1 cellular context compared by ENCODE assay signal in genomic region chr16:17515421-17516210, GRCh38.
TF ChIP-seq lines count a peak whose summit lies in the region.

No MANE protein-coding gene starts in this region.

TF ChIP-seq in H1, 55 proteins besides CTCF, POLR2A, EP300 and RAD21 (continued from another document):
- TF ChIP-seq RBBP5 (IDR thresholded peaks at IDR 0.05; ENCODE audit: borderline replicate concordance, low read depth, low read length), result no peak
- TF ChIP-seq CBX5 (IDR thresholded peaks at IDR 0.05; ENCODE audit: low read depth, low read length), result no peak
